23 cellular contexts compared by ENCODE assay signal in genomic region chr15:25767356-25768151, GRCh38.
DNase-seq lines count a peak whose midpoint lies in the region; ATAC-seq and TF ChIP-seq lines count a peak whose summit lies in the region.
"Had no signal": no experiment of that assay in that cellular context is flagged by ENCODE, and none has a peak within 500 bp of the region (broad histone marks: within the 10 kb centered on the region; RNA-seq: fewer than 3 reads in every experiment).

No MANE protein-coding gene starts in this region.

- H3K36me3 ChIP-seq in lung (ENCODE audit: control insufficient read depth in 2 of 2, insufficient read depth in 2 of 2, low read length in 2 of 2) (peaks cover 0 to 6% of the 10 kb centered on the region in 2 donors), mesenchymal stem cell (ENCODE audit: control insufficient read depth in 1 of 2, insufficient read depth in 2 of 2, low read depth in 1 of 2, low read length in 2 of 2) (peaks cover 0 to 33% of the 10 kb centered on the region in 2 experiments)

- H2BK12ac ChIP-seq in mesenchymal stem cell (ENCODE audit: low read length in 2 of 2) = no peak overlapping the region

- no peaks in the 10 kb centered on the region for H3K27me3 Mint-ChIP-seq in stimulated activated naive CD8-positive, alpha-beta T cell treated with anti-CD3 and anti-CD28 coated beads, Interleukin-15, amount 100 ng/mL, for 72 hours
- no peaks in the 10 kb centered on the region for H3K27me3 Mint-ChIP-seq in activated CD8-positive, alpha-beta memory T cell treated with anti-CD3 and anti-CD28 coated beads, Interleukin-2, amount 10 ng/mL, durations not matched to agents 7 days and 5 days
- H3K27me3 Mint-ChIP-seq: CD4-positive, alpha-beta T cell had no signal

- no peak overlapping the region for H2AK5ac ChIP-seq in mesenchymal stem cell (ENCODE audit: low read length, severe bottlenecking)

- no peak overlapping the region for H3K4me3 ChIP-seq in lung
- H3K4me3 ChIP-seq in mesenchymal stem cell (ENCODE audit: insufficient read depth in 1 of 2, low read depth in 1 of 2, low read length in 2 of 2) = no peak overlapping the region
- H3K4me3 ChIP-seq: A549; BLaER1 treated with 17β-estradiol and CSF1 and Interleukin-3, amounts not matched to agents 10 nM and 100 nM; GM12878; GM23338; HAP-1 had no signal

- DNase-seq in stimulated activated naive CD8-positive, alpha-beta T cell treated with anti-CD3 and anti-CD28 coated beads, Interleukin-15, amount 100 ng/mL, for 72 hours = no peak
- no peak for DNase-seq in stimulated activated naive CD8-positive, alpha-beta T cell treated with anti-CD3 and anti-CD28 coated beads, Interleukin-15, Interleukin-2, amounts not matched to agents 100 U/mL and 50 U/mL, for 24 hours
- peak; percentile 26 for DNase-seq in activated CD8-positive, alpha-beta memory T cell treated with anti-CD3 and anti-CD28 coated beads, Interleukin-2, amount 10 ng/mL, durations not matched to agents 7 days and 5 days
- DNase-seq in lung (ENCODE audit: low spot score) (peak; percentile 18), mesenchymal stem cell (no peak), NCI-H128 (lab: John Stamatoyannopoulos, UW; ENCODE audit: unreplicated experiment) (no peak), retina (no peak)
- DNase-seq: AML-193; CD4-positive, alpha-beta T cell; DMS53; GDM1; HFFc6; KBM-7; NCI-H1417; NCI-H1694; NCI-H2029 treated with DMSO at 0.1 percent for 48 hours; NCI-H2227 treated with DMSO at 0.1 percent for 48 hours; SK-N-SH had no signal

- WGBS in lung, 2 donors = 88 to 90% methylated on average over 13 of the region's 13 CpGs
- 86% methylated on average over 13 of the region's 13 CpGs for WGBS in mesenchymal stem cell

- H4K8ac ChIP-seq in mesenchymal stem cell (ENCODE audit: low read length) = no peak overlapping the region

- H2AFZ ChIP-seq in mesenchymal stem cell (ENCODE audit: low read depth, low read length) = no peak overlapping the region
- H2AFZ ChIP-seq: GM23338 had no signal

- no peak overlapping the region for H3K4me3 Mint-ChIP-seq in stimulated activated naive CD8-positive, alpha-beta T cell treated with anti-CD3 and anti-CD28 coated beads, Interleukin-15, amount 100 ng/mL, for 72 hours
- H3K4me3 Mint-ChIP-seq in activated CD8-positive, alpha-beta memory T cell treated with anti-CD3 and anti-CD28 coated beads, Interleukin-2, amount 10 ng/mL, durations not matched to agents 7 days and 5 days = no peak overlapping the region
- H3K4me3 Mint-ChIP-seq: CD4-positive, alpha-beta T cell; GM23338; HFFc6 had no signal

- H3K9me3 Mint-ChIP-seq in stimulated activated naive CD8-positive, alpha-beta T cell treated with anti-CD3 and anti-CD28 coated beads, Interleukin-15, amount 100 ng/mL, for 72 hours = no peaks in the 10 kb centered on the region
- peaks cover 3% of the 10 kb centered on the region for H3K9me3 Mint-ChIP-seq in activated CD8-positive, alpha-beta memory T cell treated with anti-CD3 and anti-CD28 coated beads, Interleukin-2, amount 10 ng/mL, durations not matched to agents 7 days and 5 days (ENCODE audit: low read depth)
- H3K9me3 Mint-ChIP-seq: CD4-positive, alpha-beta T cell; HFFc6 had no signal

- peak overlapping the region in 1 of 2 donors; percentile 59 for H3K27ac Mint-ChIP-seq in stimulated activated naive CD8-positive, alpha-beta T cell treated with anti-CD3 and anti-CD28 coated beads, Interleukin-15, amount 100 ng/mL, for 72 hours
- H3K27ac Mint-ChIP-seq in activated CD8-positive, alpha-beta memory T cell treated with anti-CD3 and anti-CD28 coated beads, Interleukin-2, amount 10 ng/mL, durations not matched to agents 7 days and 5 days = no peak overlapping the region
- H3K27ac Mint-ChIP-seq: CD4-positive, alpha-beta T cell; GM23338; HFFc6 had no signal

- H2BK15ac ChIP-seq in mesenchymal stem cell (ENCODE audit: low read depth, poor library complexity, severe bottlenecking) = no peak overlapping the region

- H3K27me3 ChIP-seq in lung (ENCODE audit: control insufficient read depth, insufficient read depth) (no peaks in the 10 kb centered on the region), mesenchymal stem cell (ENCODE audit: control insufficient read depth in 1 of 2, insufficient read depth in 1 of 2, low read length in 2 of 2) (no peaks in the 10 kb centered on the region)
- H3K27me3 ChIP-seq: BLaER1 treated with 17β-estradiol and CSF1 and Interleukin-3, amounts not matched to agents 10 nM and 100 nM had no signal

- H4K91ac ChIP-seq in mesenchymal stem cell (ENCODE audit: low read length) = no peak overlapping the region

- no peak overlapping the region for H3K4me2 ChIP-seq in mesenchymal stem cell (ENCODE audit: low read length, poor library complexity, severe bottlenecking)
- H3K4me2 ChIP-seq: A549; BLaER1 treated with 17β-estradiol and CSF1 and Interleukin-3, amounts not matched to agents 10 nM and 100 nM; GM23338; SK-N-SH had no signal

- H3K9ac ChIP-seq in mesenchymal stem cell (ENCODE audit: low read length) = no peak overlapping the region
- H3K9ac ChIP-seq: BLaER1 treated with 17β-estradiol and CSF1 and Interleukin-3, amounts not matched to agents 10 nM and 100 nM; SK-N-SH had no signal

- no peak for TF ChIP-seq CTCF in lung (IDR thresholded peaks at IDR 0.05; ENCODE audit: control extremely low read depth, extremely low read depth)

- no peak overlapping the region for H3K4ac ChIP-seq in mesenchymal stem cell (ENCODE audit: low read depth in 1 of 2, low read length in 2 of 2)

- no peak overlapping the region for H2BK5ac ChIP-seq in mesenchymal stem cell (ENCODE audit: low read depth, low read length, poor library complexity, severe bottlenecking)

- no peak overlapping the region for H2BK120ac ChIP-seq in mesenchymal stem cell (ENCODE audit: low read depth, low read length)

- peaks cover 11% of the 10 kb centered on the region for H3K4me1 Mint-ChIP-seq in stimulated activated naive CD8-positive, alpha-beta T cell treated with anti-CD3 and anti-CD28 coated beads, Interleukin-15, amount 100 ng/mL, for 72 hours
- peaks cover 5% of the 10 kb centered on the region for H3K4me1 Mint-ChIP-seq in activated CD8-positive, alpha-beta memory T cell treated with anti-CD3 and anti-CD28 coated beads, Interleukin-2, amount 10 ng/mL, durations not matched to agents 7 days and 5 days

- H3K27ac ChIP-seq in lung (ENCODE audit: low read depth in 1 of 2, low read length in 1 of 2) (no peak overlapping the region), mesenchymal stem cell (ENCODE audit: low read length, poor library complexity, severe bottlenecking) (no peak overlapping the region)
- H3K27ac ChIP-seq: A549; BLaER1 treated with 17β-estradiol and CSF1 and Interleukin-3, amounts not matched to agents 10 nM and 100 nM had no signal

- H3K23ac ChIP-seq in mesenchymal stem cell (ENCODE audit: low read length in 2 of 2) = no peak overlapping the region

- no peak overlapping the region for H3K18ac ChIP-seq in mesenchymal stem cell (ENCODE audit: low read depth in 1 of 2, low read length in 2 of 2)

- peaks cover 30% of the 10 kb centered on the region for H3K36me3 Mint-ChIP-seq in activated CD8-positive, alpha-beta memory T cell treated with anti-CD3 and anti-CD28 coated beads, Interleukin-2, amount 10 ng/mL, durations not matched to agents 7 days and 5 days

- CTCF ChIA-PET in activated CD8-positive, alpha-beta memory T cell treated with anti-CD3 and anti-CD28 coated beads, Interleukin-2, amount 10 ng/mL, durations not matched to agents 7 days and 5 days (lab: Charles Lee) = no interaction called here

- no peak overlapping the region for H3K14ac ChIP-seq in mesenchymal stem cell (ENCODE audit: low read length in 2 of 2)

- H3K9me3 ChIP-seq in lung (ENCODE audit: control insufficient read depth in 2 of 2, insufficient read depth in 1 of 2, low read length in 1 of 2) (peaks cover 0 to 3% of the 10 kb centered on the region in 2 donors), mesenchymal stem cell (ENCODE audit: control insufficient read depth, low read length) (no peaks in the 10 kb centered on the region)
- H3K9me3 ChIP-seq: A549, HAP-1, SK-N-SH had no signal

- H3K79me1 ChIP-seq in mesenchymal stem cell (replicated peaks; ENCODE audit: low read length, poor library complexity, severe bottlenecking) = peaks cover 38% of the 10 kb centered on the region

- H3K4me1 ChIP-seq in lung (ENCODE audit: control insufficient read depth in 2 of 2, insufficient read depth in 2 of 2, low read length in 2 of 2) (no peaks in the 10 kb centered on the region), mesenchymal stem cell (ENCODE audit: control insufficient read depth, insufficient read depth, low read depth, low read length) (peaks cover 9% of the 10 kb centered on the region)

- ATAC-seq in stimulated activated naive CD8-positive, alpha-beta T cell treated with anti-CD3 and anti-CD28 coated beads, Interleukin-15, amount 100 ng/mL, for 72 hours = peak; percentile 18
- no peak for ATAC-seq in stimulated activated naive CD8-positive, alpha-beta T cell treated with anti-CD3 and anti-CD28 coated beads, Interleukin-15, Interleukin-2, amounts not matched to agents 100 U/mL and 50 U/mL, for 24 hours
- no peak for ATAC-seq in activated CD8-positive, alpha-beta memory T cell treated with anti-CD3 and anti-CD28 coated beads, Interleukin-2, amount 10 ng/mL, durations not matched to agents 7 days and 5 days
- ATAC-seq in lung (ENCODE audit: insufficient read depth, low FRiP score) = no peak
- ATAC-seq: A549, GM12878, GM23338 had no signal

Comparison
In these comparisons a context has a peak if more than half of its experiments do, and no peak if none do; other contexts are left out.
1. DNase-seq: peak in activated CD8-positive, alpha-beta memory T cell treated with anti-CD3 and anti-CD28 coated beads, Interleukin-2, amount 10 ng/mL, durations not matched to agents 7 days and 5 days (single experiment) and lung (single experiment); none in stimulated activated naive CD8-positive, alpha-beta T cell treated with anti-CD3 and anti-CD28 coated beads, Interleukin-15, amount 100 ng/mL, for 72 hours (0 of 2), stimulated activated naive CD8-positive, alpha-beta T cell treated with anti-CD3 and anti-CD28 coated beads, Interleukin-15, Interleukin-2, amounts not matched to agents 100 U/mL and 50 U/mL, for 24 hours (single experiment), mesenchymal stem cell (single experiment), NCI-H128 (single experiment) and retina (single experiment).